In genomic region chr21:5105939-5106708, GRCh38 we compare ENCODE assay signal across 8 cellular contexts.
DNase-seq lines count a peak whose midpoint lies in the region; ATAC-seq and TF ChIP-seq lines count a peak whose summit lies in the region.
"Not testable (repeated sequence)": the region's sequence is repeated elsewhere in the genome, so short reads cannot be mapped to it uniquely, and the experiment has no call there.

No MANE protein-coding gene starts in this region.

- H3K4me3 Mint-ChIP-seq in CD14-positive monocyte; activated T-helper 2 cell treated with anti-CD3 and anti-CD28 coated beads, Interferon-gamma antibody, Interleukin-2, Interleukin-4, amounts not matched to agents 10 μg/mL and 5 μg/mL and 100 μg/mL, durations not matched to agents 14 hours and 24 hours and 36 hours (ENCODE audit: low read depth): not testable (repeated sequence)

- H3K27me3 Mint-ChIP-seq in CD14-positive monocyte (ENCODE audit: low read depth in 3 of 3); activated T-helper 2 cell treated with anti-CD3 and anti-CD28 coated beads, Interferon-gamma antibody, Interleukin-2, Interleukin-4, amounts not matched to agents 10 μg/mL and 5 μg/mL and 100 μg/mL, durations not matched to agents 14 hours and 24 hours and 36 hours (ENCODE audit: low read depth): not testable (repeated sequence)

- not testable (repeated sequence) for TF ChIP-seq CTCF in CD14-positive monocyte (IDR thresholded peaks at IDR 0.05)

- peak; percentile 41 for ATAC-seq in GM19025 (IDR thresholded peaks at IDR 0.05; ENCODE audit: low read depth, unreplicated experiment)
- ATAC-seq in HG02642 (IDR thresholded peaks at IDR 0.05; ENCODE audit: poor library complexity, unreplicated experiment): peak; percentile 44
- peak; percentile 31 for ATAC-seq in HG03342 (IDR thresholded peaks at IDR 0.05; ENCODE audit: unreplicated experiment)
- not testable (repeated sequence) for ATAC-seq in Right ventricle myocardium superior (ENCODE audit: poor library complexity)

- not testable (repeated sequence) for H3K9me3 Mint-ChIP-seq in CD14-positive monocyte; activated T-helper 2 cell treated with anti-CD3 and anti-CD28 coated beads, Interferon-gamma antibody, Interleukin-2, Interleukin-4, amounts not matched to agents 10 μg/mL and 5 μg/mL and 100 μg/mL, durations not matched to agents 14 hours and 24 hours and 36 hours

- H3K4me1 Mint-ChIP-seq in CD14-positive monocyte; activated T-helper 2 cell treated with anti-CD3 and anti-CD28 coated beads, Interferon-gamma antibody, Interleukin-2, Interleukin-4, amounts not matched to agents 10 μg/mL and 5 μg/mL and 100 μg/mL, durations not matched to agents 14 hours and 24 hours and 36 hours (ENCODE audit: low read depth): not testable (repeated sequence)

- DNase-seq in CD14-positive monocyte (ENCODE audit: low spot score): peak; percentile 31
- peak in 4 of 5 experiments; percentile 8 to 78 (median 36) for DNase-seq in T-helper 2 cell
- peak; percentile 56 for DNase-seq in activated T-helper 2 cell treated with anti-CD3 and anti-CD28 coated beads, Interferon-gamma antibody, Interleukin-2, Interleukin-4, amounts not matched to agents 10 μg/mL and 5 μg/mL and 100 μg/mL, durations not matched to agents 14 hours and 24 hours and 36 hours (ENCODE audit: low spot score)
- DNase-seq in Right ventricle myocardium superior: peak; percentile 10
- peak; percentile 51 to 59 for DNase-seq in stimulated activated CD4-positive, alpha-beta T cell treated with anti-CD3 and anti-CD28 coated beads, Interleukin-2, amount 100 ng/mL, for 24 hours

- intact Hi-C loops in CD14-positive monocyte (cut with micrococcal nuclease); activated T-helper 2 cell treated with anti-CD3 and anti-CD28 coated beads, Interferon-gamma antibody, Interleukin-2, Interleukin-4, amounts not matched to agents 10 μg/mL and 5 μg/mL and 100 μg/mL, durations not matched to agents 14 hours and 24 hours and 36 hours (cut with micrococcal nuclease); Right ventricle myocardium superior (cut with DNase I): not testable (repeated sequence)

- not testable (repeated sequence) for H3K27ac Mint-ChIP-seq in CD14-positive monocyte; activated T-helper 2 cell treated with anti-CD3 and anti-CD28 coated beads, Interferon-gamma antibody, Interleukin-2, Interleukin-4, amounts not matched to agents 10 μg/mL and 5 μg/mL and 100 μg/mL, durations not matched to agents 14 hours and 24 hours and 36 hours

- H3K36me3 Mint-ChIP-seq in CD14-positive monocyte; activated T-helper 2 cell treated with anti-CD3 and anti-CD28 coated beads, Interferon-gamma antibody, Interleukin-2, Interleukin-4, amounts not matched to agents 10 μg/mL and 5 μg/mL and 100 μg/mL, durations not matched to agents 14 hours and 24 hours and 36 hours (ENCODE audit: low read depth): not testable (repeated sequence)
